Comparison of ENCODE assay signal across 23 cellular contexts in genomic region chr7:115822380-115822779, GRCh38.
DNase-seq lines count a peak whose midpoint lies in the region; ATAC-seq, FAIRE-seq and TF ChIP-seq lines count a peak whose summit lies in the region.
"Had no signal": no experiment of that assay in that cellular context is flagged by ENCODE, and none has a peak within 500 bp of the region (broad histone marks: within the 10 kb centered on the region; RNA-seq: fewer than 3 reads in every experiment).

No MANE protein-coding gene starts in this region.

- H3K79me2 ChIP-seq in DND-41 (ENCODE audit: insufficient read depth, low read length) (no peaks in the 10 kb centered on the region), PC-9 (ENCODE audit: low read depth) (no peaks in the 10 kb centered on the region), astrocyte (ENCODE audit: insufficient read depth, low read length) (no peaks in the 10 kb centered on the region)

- DNase-seq in Caco-2 (no peak), DND-41 (no peak), PC-9 (no peak), astrocyte (ENCODE audit: low read depth) (no peak), NCI-H187 treated with DMSO at 0.1 percent for 48 hours (lab: John Stamatoyannopoulos, UW) (no peak), NCI-H345 treated with DMSO at 0.1 percent for 48 hours (lab: John Stamatoyannopoulos, UW; ENCODE audit: unreplicated experiment) (no peak), caudate nucleus (lab: John Stamatoyannopoulos, UW) (no peak)
- DNase-seq: CD4-positive, CD25-positive, alpha-beta regulatory T cell; DMS153; GOT3; KBM-7; NCI-H1048; NCI-H1417 treated with DMSO at 0.1 percent for 48 hours; NCI-H187; NCI-H2107; NCI-H2227 treated with DMSO at 0.1 percent for 48 hours; NCI-H510A treated with DMSO at 0.1 percent for 48 hours; NCI-H82; SHP77; SK-N-SH had no signal

- H4K20me1 ChIP-seq in DND-41 (ENCODE audit: insufficient read depth, low read length) (no peaks in the 10 kb centered on the region), PC-9 (ENCODE audit: insufficient read depth) (no peaks in the 10 kb centered on the region), astrocyte (ENCODE audit: insufficient read depth, low read length) (no peaks in the 10 kb centered on the region)

- no peak overlapping the region for H2AFZ ChIP-seq in DND-41 (ENCODE audit: low read depth, low read length)
- H2AFZ ChIP-seq in PC-9, result peak overlapping the region; percentile 48; the same call in 1 of the 2 replicates
- H2AFZ ChIP-seq in astrocyte (ENCODE audit: low read depth, low read length), result no peak overlapping the region

- POLR2A ChIA-PET in Caco-2 (lab: Charles Lee), result no interaction called here
- POLR2A ChIA-PET in PC-9 (lab: Charles Lee; ENCODE audit: unreplicated experiment), result no interaction called here

- TF ChIP-seq CTCF in Caco-2 (IDR thresholded peaks at IDR 0.05; ENCODE audit: insufficient read depth in 1 of 2, low read depth in 1 of 2, low read length in 1 of 2, severe bottlenecking in 1 of 2, unreplicated experiment in 1 of 2) (no peak), DND-41 (IDR thresholded peaks at IDR 0.05; ENCODE audit: borderline replicate concordance, extremely low read depth, low read length, poor library complexity, severe bottlenecking) (no peak), PC-9 (conservative IDR thresholded peaks at IDR 0.05) (no peak), astrocyte (IDR thresholded peaks at IDR 0.05; ENCODE audit: insufficient read depth, low read depth, low read length) (no peak)

- peak; percentile 40; the same call in 1 of the 3 replicates for ATAC-seq in DND-41 (ENCODE audit: insufficient read depth, low read depth)
- ATAC-seq: HCT116 had no signal

- BruUV-seq in Caco-2 (replicated peaks; lab: Mats Ljungman, UMichigan) (no TSS peak), PC-9 (replicated peaks; lab: Mats Ljungman, UMichigan) (no TSS peak)

- intact Hi-C loops in Caco-2 (cut with micrococcal nuclease; ENCODE audit: unreplicated experiment) (no loop called here), PC-9 (cut with micrococcal nuclease; ENCODE audit: unreplicated experiment) (no loop called here)

- no peaks in the 10 kb centered on the region for H3K9me2 ChIP-seq in PC-9 (ENCODE audit: insufficient read depth)
- H3K9me2 ChIP-seq: SK-N-SH had no signal

- H3K27me3 Mint-ChIP-seq in Caco-2 (ENCODE audit: insufficient read depth, unreplicated experiment), result no peaks in the 10 kb centered on the region
- H3K27me3 Mint-ChIP-seq in astrocyte (ENCODE audit: low read depth, unreplicated experiment), result no peaks in the 10 kb centered on the region
- H3K27me3 Mint-ChIP-seq: CD4-positive, CD25-positive, alpha-beta regulatory T cell had no signal

- peaks cover 21% of the 10 kb centered on the region for H3K4me1 ChIP-seq in Caco-2
- 0 out of 2 replicates have a peak, but pooled peaks cover 3% of the 10 kb centered on the region for H3K4me1 ChIP-seq in DND-41 (ENCODE audit: insufficient read depth, low read length)
- H3K4me1 ChIP-seq in PC-9 (replicated peaks; ENCODE audit: insufficient read depth), result no peaks in the 10 kb centered on the region
- no peaks in the 10 kb centered on the region for H3K4me1 ChIP-seq in astrocyte (ENCODE audit: insufficient read depth, low read length)

- no peak overlapping the region for H3K4me2 ChIP-seq in DND-41 (ENCODE audit: insufficient read depth, low read length)
- no peak overlapping the region for H3K4me2 ChIP-seq in PC-9
- no peak overlapping the region for H3K4me2 ChIP-seq in astrocyte (ENCODE audit: low read length)
- H3K4me2 ChIP-seq: SK-N-SH had no signal

- H3K27ac ChIP-seq in DND-41 (ENCODE audit: low read length) (no peak overlapping the region), PC-9 (no peak overlapping the region), astrocyte (ENCODE audit: low read depth, low read length) (no peak overlapping the region), caudate nucleus (ENCODE audit: low read depth, low read length) (no peak overlapping the region)
- H3K27ac ChIP-seq: HL-60 had no signal

- H3K9me3 Mint-ChIP-seq in Caco-2 (ENCODE audit: unreplicated experiment), result no peaks in the 10 kb centered on the region
- H3K9me3 Mint-ChIP-seq in astrocyte (ENCODE audit: unreplicated experiment), result no peaks in the 10 kb centered on the region

- H3K9ac ChIP-seq in DND-41 (ENCODE audit: low read depth, low read length), result no peak overlapping the region
- no peak overlapping the region for H3K9ac ChIP-seq in astrocyte (ENCODE audit: low read length)
- H3K9ac ChIP-seq: SK-N-SH had no signal

- H3K27ac Mint-ChIP-seq in Caco-2 (ENCODE audit: unreplicated experiment), result peak overlapping the region; percentile 61
- H3K27ac Mint-ChIP-seq in astrocyte (ENCODE audit: unreplicated experiment), result peak overlapping the region; percentile 78
- H3K27ac Mint-ChIP-seq: CD4-positive, CD25-positive, alpha-beta regulatory T cell had no signal

- no peaks in the 10 kb centered on the region for H3K36me3 Mint-ChIP-seq in Caco-2 (ENCODE audit: insufficient read depth, unreplicated experiment)
- H3K36me3 Mint-ChIP-seq in astrocyte (ENCODE audit: low read depth, unreplicated experiment), result no peaks in the 10 kb centered on the region
- H3K36me3 Mint-ChIP-seq: CD4-positive, CD25-positive, alpha-beta regulatory T cell had no signal

- H3K4me1 Mint-ChIP-seq in Caco-2 (ENCODE audit: low read depth, unreplicated experiment) (peaks cover 22% of the 10 kb centered on the region), astrocyte (ENCODE audit: low read depth, unreplicated experiment) (peaks cover 28% of the 10 kb centered on the region)
- H3K4me1 Mint-ChIP-seq: CD4-positive, CD25-positive, alpha-beta regulatory T cell had no signal

- H3K27me3 ChIP-seq in Caco-2 (replicated peaks; ENCODE audit: control insufficient read depth, insufficient read depth, low read length) (no peaks in the 10 kb centered on the region), DND-41 (ENCODE audit: insufficient read depth, low read length, poor library complexity) (no peaks in the 10 kb centered on the region), PC-9 (ENCODE audit: insufficient read depth, low read depth) (no peaks in the 10 kb centered on the region), astrocyte (ENCODE audit: insufficient read depth, low read length) (no peaks in the 10 kb centered on the region)

- CTCF ChIA-PET in Caco-2 (lab: Charles Lee), result interaction anchor here (0.5 kb wide), 1 partner anchor 814 kb away, joined by 3 read pairs; no protein-coding TSS in a partner anchor
- CTCF ChIA-PET in PC-9 (lab: Charles Lee), result no interaction called here

- no peak for FAIRE-seq in astrocyte (lab: Jason Lieb, UNC)
- FAIRE-seq: G401.6 had no signal

- H3F3A ChIP-seq in PC-9 (ENCODE audit: insufficient read depth, low read depth), result no peaks in the 10 kb centered on the region

- H3K4me3 Mint-ChIP-seq in Caco-2 (ENCODE audit: unreplicated experiment) (no peak overlapping the region), astrocyte (ENCODE audit: unreplicated experiment) (no peak overlapping the region)
- H3K4me3 Mint-ChIP-seq: CD4-positive, CD25-positive, alpha-beta regulatory T cell had no signal

- H3K36me3 ChIP-seq in Caco-2 (ENCODE audit: control insufficient read depth, insufficient read depth, low read length), result no peaks in the 10 kb centered on the region
- no peaks in the 10 kb centered on the region for H3K36me3 ChIP-seq in DND-41 (ENCODE audit: insufficient read depth, low read length)
- no peaks in the 10 kb centered on the region for H3K36me3 ChIP-seq in PC-9 (ENCODE audit: low read depth)
- H3K36me3 ChIP-seq in astrocyte (ENCODE audit: insufficient read depth, low read length), result no peaks in the 10 kb centered on the region

- H3K4me3 ChIP-seq in Caco-2 (ENCODE audit: low read depth, low read length) (no peak overlapping the region), DND-41 (ENCODE audit: low read depth in 1 of 2, low read length in 2 of 2) (no peak overlapping the region), PC-9 (no peak overlapping the region), astrocyte (ENCODE audit: insufficient read depth, low read depth, low read length) (no peak overlapping the region)

- H3K9me3 ChIP-seq in Caco-2, result no peaks in the 10 kb centered on the region
- no peaks in the 10 kb centered on the region for H3K9me3 ChIP-seq in DND-41 (ENCODE audit: insufficient read depth, low read length, severe bottlenecking)
- no peaks in the 10 kb centered on the region for H3K9me3 ChIP-seq in PC-9 (ENCODE audit: insufficient read depth, low read depth)
- no peaks in the 10 kb centered on the region for H3K9me3 ChIP-seq in astrocyte (ENCODE audit: insufficient read depth, low read depth, low read length)
- H3K9me3 ChIP-seq: SK-N-SH had no signal
